In genomic region chr4:13694256-13694655, GRCh38 we compare ENCODE assay signal across 1 cellular context.
TF ChIP-seq lines count a peak whose summit lies in the region.

No MANE protein-coding gene starts in this region.

TF ChIP-seq in liver, 16 proteins besides CTCF, POLR2A, EP300 and RAD21 (continued from another document):
- TF ChIP-seq REST (IDR thresholded peaks at IDR 0.05) = peak; percentile 36
- peak; percentile 13 for TF ChIP-seq MAX (IDR thresholded peaks at IDR 0.05)
- TF ChIP-seq SP1 (IDR thresholded peaks at IDR 0.05) = no peak
- no peak for TF ChIP-seq ZBTB33 (IDR thresholded peaks at IDR 0.05)
